ENCODE assay signal across 1 cellular context in genomic region chr2:239196474-239197021, GRCh38.
TF ChIP-seq lines count a peak whose summit lies in the region.

No MANE protein-coding gene starts in this region.

TF ChIP-seq in GM23338, 12 proteins besides CTCF, POLR2A, EP300 and RAD21 (continued from another document):
- TF ChIP-seq ZNF462 (CRISPR knock-in tag; IDR thresholded peaks at IDR 0.05) (no peak), EZH2 (IDR thresholded peaks at IDR 0.05; ENCODE audit: low read depth, unreplicated experiment) (no peak), CREB1 (CRISPR knock-in tag; IDR thresholded peaks at IDR 0.05; ENCODE audit: low read depth) (no peak)
